ENCODE assay signal across 8 cellular contexts in genomic region chr15:43133429-43134156, GRCh38. TPM values are rescaled to one million over a fixed set of nuclear protein-coding genes. Genes with fewer than 3 reads are reported as not detected.
A peak's percentile ranks its signal among the peaks of the same experiment; 100 is the strongest.
DNase-seq lines count a peak whose midpoint lies in the region; ATAC-seq and TF ChIP-seq lines count a peak whose summit lies in the region.

TMEM62 (plus strand) TSS chr15:43133586; CDS start chr15:43133803, 217 bp downstream.

- TF ChIP-seq CTCF in right lobe of liver (IDR thresholded peaks at IDR 0.05) = no peak

- H3K36me3 Mint-ChIP-seq in activated CD4-positive, alpha-beta memory T cell treated with anti-CD3 and anti-CD28 coated beads for 36 hours = peaks cover 12% of the 10 kb centered on the region

- H3K27ac Mint-ChIP-seq in activated CD4-positive, alpha-beta memory T cell treated with anti-CD3 and anti-CD28 coated beads for 36 hours = peak within 1 kb of the TSS; percentile 74

- peak; percentile 98 for TF ChIP-seq POLR2A in GM18951 (IDR thresholded peaks at IDR 0.05; ENCODE audit: extremely low read depth, insufficient read depth, insufficient read length)
- peak; percentile 84 for TF ChIP-seq POLR2A in right lobe of liver (IDR thresholded peaks at IDR 0.05)

- H3K4me1 ChIP-seq in duodenal mucosa (ENCODE audit: control insufficient read depth in 1 of 2, insufficient read depth in 2 of 2, low read length in 2 of 2) (peaks cover 0 to 3% of the 10 kb centered on the region in 2 donors), right lobe of liver (peaks cover 0 to 6% (median 2%) of the 10 kb centered on the region in 4 donors)

- H3K9ac ChIP-seq in duodenal mucosa (ENCODE audit: low read depth in 1 of 2, low read length in 2 of 2) = peak within 1 kb of the TSS; percentile 83 to 92

- in situ Hi-C loops in GM18951 (cut with MboI; ENCODE audit: low sequenced_read_pairs, unreplicated experiment) = no loop called here

- peak; percentile 91 for ATAC-seq in HG03159 (IDR thresholded peaks at IDR 0.05; ENCODE audit: unreplicated experiment)
- ATAC-seq in right lobe of liver = peak; percentile 97 to 99 (median 98)

- peaks cover 16% of the 10 kb centered on the region for H3K4me1 Mint-ChIP-seq in activated CD4-positive, alpha-beta memory T cell treated with anti-CD3 and anti-CD28 coated beads for 36 hours (ENCODE audit: low read depth)

- H3K27ac ChIP-seq in duodenal mucosa (ENCODE audit: low read depth, low read length) (peak within 1 kb of the TSS; percentile 53), right lobe of liver (peak within 1 kb of the TSS; percentile 74 to 86 (median 79))

- H3K9me3 ChIP-seq in duodenal mucosa (ENCODE audit: control insufficient read depth in 1 of 2, low read length in 2 of 2) (no peaks in the 10 kb centered on the region), right lobe of liver (no peaks in the 10 kb centered on the region)

- DNase-seq in Ammon's horn (ENCODE audit: low spot score) (peak; percentile 80), NCI-H748 (lab: John Stamatoyannopoulos, UW; ENCODE audit: unreplicated experiment) (peak; percentile 75), right lobe of liver (peak; percentile 91 to 94 (median 93))
- DNase-seq in activated CD4-positive, alpha-beta memory T cell treated with anti-CD3 and anti-CD28 coated beads for 36 hours = peak; percentile 83
- peak; percentile 56 to 58 for DNase-seq in stimulated activated CD4-positive, alpha-beta T cell treated with anti-CD3 and anti-CD28 coated beads, Interleukin-4, amount 100 ng/mL, for 48 hours (ENCODE audit: low read depth in 2 of 2)

- intact Hi-C loops in activated CD4-positive, alpha-beta memory T cell treated with anti-CD3 and anti-CD28 coated beads for 36 hours (cut with micrococcal nuclease) = loop anchor here (1.0 to 5.0 kb wide), 3 partner anchors 10 to 54 kb away; partner anchors contain the start of gene CCNDBP1
- intact Hi-C loops in right lobe of liver (cut with DNase I) = no loop called here

- POLR2A ChIA-PET in activated CD4-positive, alpha-beta memory T cell treated with anti-CD3 and anti-CD28 coated beads for 36 hours (lab: Charles Lee) = interaction anchor here (0.7 kb wide), 1 partner anchor 552 kb away, joined by 3 read pairs; no protein-coding TSS in a partner anchor

- H3K4me3 ChIP-seq in duodenal mucosa (ENCODE audit: low read depth in 1 of 2, low read length in 2 of 2) (peak within 1 kb of the TSS; percentile 88 to 92), right lobe of liver (peak within 1 kb of the TSS; percentile 72 to 99 (median 94))

- H3K9me3 Mint-ChIP-seq in activated CD4-positive, alpha-beta memory T cell treated with anti-CD3 and anti-CD28 coated beads for 36 hours = peaks cover 3% of the 10 kb centered on the region

- peaks cover 4% of the 10 kb centered on the region for H3K27me3 Mint-ChIP-seq in activated CD4-positive, alpha-beta memory T cell treated with anti-CD3 and anti-CD28 coated beads for 36 hours

- H3K36me3 ChIP-seq in duodenal mucosa (ENCODE audit: control insufficient read depth in 1 of 2, insufficient read depth in 2 of 2, low read length in 2 of 2) (peaks cover 16 to 23% of the 10 kb centered on the region in 2 donors), right lobe of liver (peaks cover 0 to 16% (median 3%) of the 10 kb centered on the region in 4 donors)

- CTCF ChIA-PET in activated CD4-positive, alpha-beta memory T cell treated with anti-CD3 and anti-CD28 coated beads for 36 hours (lab: Charles Lee) = interaction anchor here (2.3 kb wide), 1 partner anchor 11 kb away, joined by 6 read pairs; no protein-coding TSS in a partner anchor

- peak within 1 kb of the TSS; percentile 84 for H3K4me3 Mint-ChIP-seq in activated CD4-positive, alpha-beta memory T cell treated with anti-CD3 and anti-CD28 coated beads for 36 hours

- H3K27me3 ChIP-seq in duodenal mucosa (ENCODE audit: control insufficient read depth in 1 of 2, insufficient read depth in 2 of 2, low read length in 2 of 2) (no peaks in the 10 kb centered on the region), right lobe of liver (no peaks in the 10 kb centered on the region)

- 0% methylated on average over 6 of the region's 66 CpGs for WGBS in right lobe of liver (ENCODE audit: insufficient coverage, low coverage, low lambda C conversion rate, missing lambda C conversion rate)

RNA-seq across cellular contexts. Expression of gene TMEM62, which starts in this region (rescaled TPM):
- 10 to 100 TPM; 11.3 to 12.7 TPM for total RNA-seq in activated CD4-positive, alpha-beta memory T cell treated with anti-CD3 and anti-CD28 coated beads for 36 hours
- 10 to 100 TPM in 3 of 6 experiments, 1 to 10 TPM in 3; 7.6 to 17.1 (median 9.6) TPM for total RNA-seq in right lobe of liver

Comparison
In these comparisons a context has a peak if more than half of its experiments do, and no peak if none do; other contexts are left out.
1. Peak in every context shown above with its lines: DNase-seq, ATAC-seq, H3K4me3 ChIP-seq and H3K27ac ChIP-seq.